ENCODE assay signal across 8 cellular contexts in the genomic region with DNA sequence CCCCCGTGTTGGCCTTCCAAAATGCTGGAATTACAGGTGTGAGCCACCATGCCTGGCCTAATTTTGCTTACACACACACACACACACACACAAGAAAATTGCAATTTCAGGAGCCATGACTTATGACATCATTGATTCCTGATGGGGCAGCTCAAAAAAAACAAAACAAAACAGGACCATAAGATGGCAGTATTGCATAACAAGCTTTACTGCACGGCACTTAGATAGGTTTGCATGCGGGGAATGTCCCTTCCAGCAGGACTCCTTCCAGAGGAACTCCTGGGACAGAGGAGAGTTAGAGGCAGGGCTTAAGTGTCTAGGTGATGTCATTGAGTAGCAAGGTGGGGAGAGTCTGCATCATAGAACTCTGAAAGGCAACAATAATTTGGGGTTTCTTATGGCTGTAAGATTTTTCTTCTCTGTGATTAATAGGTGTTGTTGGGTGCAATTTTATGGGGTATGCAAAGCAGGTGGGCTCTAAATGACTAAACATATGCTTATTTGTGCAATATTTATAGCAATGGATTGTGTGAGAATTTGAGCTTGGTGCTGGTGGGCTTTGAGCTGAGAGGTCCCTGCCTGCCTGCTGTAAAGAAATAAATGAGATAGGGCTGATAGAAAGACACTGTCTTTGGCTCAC.
A peak's percentile ranks its signal among the peaks of the same experiment; 100 is the strongest.
DNase-seq lines count a peak whose midpoint lies in the region; ATAC-seq and TF ChIP-seq lines count a peak whose summit lies in the region.

No MANE protein-coding gene starts in this region.

- H2AFZ ChIP-seq in KMS-11 (ENCODE audit: low read depth) (no peak overlapping the region), OCI-LY3 (ENCODE audit: low read depth, low read length) (0 out of 2 replicates have a peak overlapping the region, but pooled peaks have one; percentile 75)

- no peak overlapping the region for H3K27ac ChIP-seq in KMS-11
- no peak overlapping the region for H3K27ac ChIP-seq in OCI-LY3 (ENCODE audit: low read length)

- H3K9ac ChIP-seq in KMS-11: no peak overlapping the region
- H3K9ac ChIP-seq in OCI-LY3 (ENCODE audit: low read length): no peak overlapping the region

- H3K79me2 ChIP-seq in KMS-11 (ENCODE audit: insufficient read depth, low read depth): no peaks in the 10 kb centered on the region
- no peaks in the 10 kb centered on the region for H3K79me2 ChIP-seq in OCI-LY3 (ENCODE audit: low read length)

- ATAC-seq in GM21526 (IDR thresholded peaks at IDR 0.05; ENCODE audit: low FRiP score, unreplicated experiment): no peak

- peak; percentile 44 to 72 for DNase-seq in NCI-H526 (lab: John Stamatoyannopoulos, UW)
- no peak for DNase-seq in NCI-H526 treated with DMSO at 0.1 percent for 48 hours (lab: John Stamatoyannopoulos, UW)
- peak; percentile 58 to 65 for DNase-seq in erythroblast (lab: John Stamatoyannopoulos, UW)
- peak; percentile 32 for DNase-seq in skeletal muscle cell (ENCODE audit: low read depth)
- no peak for DNase-seq in NCI-H187 treated with DMSO at 0.1 percent for 48 hours (lab: John Stamatoyannopoulos, UW)

- H3K36me3 ChIP-seq in KMS-11 (ENCODE audit: insufficient read depth) (no peaks in the 10 kb centered on the region), OCI-LY3 (replicated peaks; ENCODE audit: low read depth, low read length) (no peaks in the 10 kb centered on the region)

- H3K9me3 ChIP-seq in OCI-LY3 (ENCODE audit: insufficient read depth, low read length): no peaks in the 10 kb centered on the region

- H3K4me1 ChIP-seq in KMS-11 (ENCODE audit: low read depth, poor library complexity, severe bottlenecking) (no peaks in the 10 kb centered on the region), OCI-LY3 (ENCODE audit: low read length) (peaks cover 15% of the 10 kb centered on the region)

- H4K20me1 ChIP-seq in KMS-11 (ENCODE audit: insufficient read depth) (no peaks in the 10 kb centered on the region), OCI-LY3 (ENCODE audit: insufficient read depth, low read length) (no peaks in the 10 kb centered on the region)

- H3K4me3 ChIP-seq in KMS-11 (IDR thresholded peaks at IDR 0.05; ENCODE audit: insufficient read depth, low read depth, low read length) (no peak overlapping the region), OCI-LY3 (ENCODE audit: low read length) (peak overlapping the region; percentile 26; the same call in 1 of the 2 replicates), skeletal muscle cell (ENCODE audit: low read depth, low read length) (no peak overlapping the region)

- TF ChIP-seq CTCF in KMS-11 (conservative IDR thresholded peaks at IDR 0.05; ENCODE audit: low read depth, low read length) (peak; percentile 43), OCI-LY3 (IDR thresholded peaks at IDR 0.05; ENCODE audit: low read depth, low read length) (peak; percentile 89)

- H3K4me2 ChIP-seq in KMS-11: no peak overlapping the region
- H3K4me2 ChIP-seq in OCI-LY3 (ENCODE audit: low read length): peak overlapping the region; percentile 67

- TF ChIP-seq POLR2A in erythroblast (IDR thresholded peaks at IDR 0.05; ENCODE audit: low read length): no peak

- H3K27me3 ChIP-seq in KMS-11 (ENCODE audit: insufficient read depth, low read depth): no peaks in the 10 kb centered on the region
- H3K27me3 ChIP-seq in OCI-LY3 (ENCODE audit: low read depth, low read length): peaks cover 16% of the 10 kb centered on the region; the same call in 1 of the 2 replicates

Comparison
In these comparisons a context has a peak if more than half of its experiments do, and no peak if none do; other contexts are left out.
1. DNase-seq: peak in NCI-H526 (2 of 2), erythroblast (2 of 2) and skeletal muscle cell (single experiment); none in NCI-H526 treated with DMSO at 0.1 percent for 48 hours (single experiment) and NCI-H187 treated with DMSO at 0.1 percent for 48 hours (single experiment).